In genomic region chr10:73586583-73586984, GRCh38 we compare ENCODE assay signal across 1 cellular context.
TF ChIP-seq lines count a peak whose summit lies in the region.

No MANE protein-coding gene starts in this region.

TF ChIP-seq in SK-N-SH, 30 proteins besides CTCF, POLR2A, EP300 and RAD21 (continued from another document):
- TF ChIP-seq USF1 (IDR thresholded peaks at IDR 0.05; ENCODE audit: borderline replicate concordance, low read depth) = no peak
- TF ChIP-seq MEF2A (IDR thresholded peaks at IDR 0.05; ENCODE audit: borderline replicate concordance, low read depth) = peak; percentile 86
- TF ChIP-seq REST (IDR thresholded peaks at IDR 0.05; ENCODE audit: low read depth, low read length) = no peak
- TF ChIP-seq GABPA (IDR thresholded peaks at IDR 0.05; ENCODE audit: low read depth) = no peak
- TF ChIP-seq JUND (IDR thresholded peaks at IDR 0.05) = peak; percentile 90
TF ChIP-seq in SK-N-SH: peak in this region for 16.
